Comparison of ENCODE assay signal across 4 cellular contexts in the genomic region with DNA sequence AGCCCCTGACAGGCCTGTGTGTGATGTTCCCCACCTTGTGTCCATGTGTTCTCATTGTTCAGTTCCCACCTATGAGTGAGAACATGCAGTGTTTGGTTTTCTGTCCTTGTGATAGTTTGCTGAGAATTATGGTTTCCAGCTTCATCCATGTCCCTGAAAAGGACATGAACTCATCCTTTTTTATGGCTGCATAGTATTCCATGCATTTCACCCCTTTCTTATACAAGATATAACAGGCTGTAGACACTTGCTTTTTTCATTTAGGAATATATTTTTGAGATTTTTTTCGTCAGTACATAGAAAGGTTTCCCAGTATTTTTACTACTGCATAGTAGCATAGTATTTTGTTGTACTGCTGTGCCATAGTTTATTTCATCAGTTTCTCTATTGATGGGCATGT.
DNase-seq lines count a peak whose midpoint lies in the region; ATAC-seq, FAIRE-seq and TF ChIP-seq lines count a peak whose summit lies in the region.
"Not testable (repeated sequence)": the region's sequence is repeated elsewhere in the genome, so short reads cannot be mapped to it uniquely, and the experiment has no call there.

No MANE protein-coding gene starts in this region.

- DNase-seq in astrocyte (ENCODE audit: low read depth); K562 (ENCODE audit: extremely low read depth in 1 of 4, low spot score in 3 of 4); nephron progenitor cell: not testable (repeated sequence)

- H3K27me3 Mint-ChIP-seq in astrocyte (ENCODE audit: low read depth, unreplicated experiment): not testable (repeated sequence)
- H3K27me3 Mint-ChIP-seq in nephron progenitor cell (ENCODE audit: low read depth, poor library complexity): peaks cover 10% of the 10 kb centered on the region

- H4K20me1 ChIP-seq in astrocyte (ENCODE audit: insufficient read depth, low read length); K562 (replicated peaks; ENCODE audit: control insufficient read depth, insufficient read depth, low read length): not testable (repeated sequence)

- not testable (repeated sequence) for H3K79me2 ChIP-seq in astrocyte (ENCODE audit: insufficient read depth, low read length); K562 (ENCODE audit: control insufficient read depth, insufficient read depth, low read length)

- H3K36me3 ChIP-seq in HEK293 (ENCODE audit: control insufficient read depth in 2 of 2, insufficient read depth in 1 of 2, low read length in 2 of 2); astrocyte (ENCODE audit: insufficient read depth, low read length); K562 (ENCODE audit: control insufficient read depth, insufficient read depth, low read length): not testable (repeated sequence)

- CTCF ChIA-PET in HEK293 (lab: Yijun Ruan, JAX); K562 (lab: Yijun Ruan, JAX; ENCODE audit: low intra/inter-chr PET ratio): not testable (repeated sequence)

- not testable (repeated sequence) for H3K4me2 ChIP-seq in astrocyte (ENCODE audit: low read length); K562 (ENCODE audit: insufficient read depth, low read length)

- H3K4me1 ChIP-seq in HEK293 (ENCODE audit: control insufficient read depth, insufficient read depth, low read length); astrocyte (ENCODE audit: insufficient read depth, low read length); K562 (replicated peaks in 1 of 2; ENCODE audit: control insufficient read depth in 2 of 2, insufficient read depth in 2 of 2, low read length in 2 of 2): not testable (repeated sequence)

- not testable (repeated sequence) for H3K27ac ChIP-seq in HEK293 (ENCODE audit: extremely low read depth, low read depth, low read length); astrocyte (ENCODE audit: low read depth, low read length); K562 (ENCODE audit: extremely low read depth, low read depth, low read length)

- not testable (repeated sequence) for BruUV-seq in K562 (replicated peaks; lab: Mats Ljungman, UMichigan)

- not testable (repeated sequence) for H3K36me3 Mint-ChIP-seq in astrocyte (ENCODE audit: low read depth, unreplicated experiment)
- peaks cover 58% of the 10 kb centered on the region for H3K36me3 Mint-ChIP-seq in nephron progenitor cell (ENCODE audit: low read depth)

- TF ChIP-seq CTCF in HEK293 (tag by site-specific recombination; IDR thresholded peaks at IDR 0.05); astrocyte (IDR thresholded peaks at IDR 0.05; ENCODE audit: insufficient read depth, low read depth, low read length); K562 (IDR thresholded peaks at IDR 0.05 in 2 of 3, conservative IDR thresholded peaks at IDR 0.05 in 1 of 3; ENCODE audit: insufficient read depth in 2 of 3, low read depth in 1 of 3, low read length in 3 of 3); nephron progenitor cell (IDR thresholded peaks at IDR 0.05): not testable (repeated sequence)

- H3K4me3 Mint-ChIP-seq in astrocyte (ENCODE audit: unreplicated experiment); nephron progenitor cell: not testable (repeated sequence)

- not testable (repeated sequence) for H3K9me3 ChIP-seq in HEK293 (ENCODE audit: control insufficient read depth, insufficient read depth, low read depth, low read length); astrocyte (ENCODE audit: insufficient read depth, low read depth, low read length); K562 (replicated peaks; ENCODE audit: control insufficient read depth, insufficient read depth, low read depth, low read length)

- H3K27ac Mint-ChIP-seq in astrocyte (ENCODE audit: unreplicated experiment): not testable (repeated sequence)
- H3K27ac Mint-ChIP-seq in nephron progenitor cell: peak overlapping the region; percentile 22

- peak; percentile 17 for FAIRE-seq in astrocyte (lab: Jason Lieb, UNC)
- not testable (repeated sequence) for FAIRE-seq in K562 (lab: Jason Lieb, UNC)

- ATAC-seq in K562: not testable (repeated sequence)

- not testable (repeated sequence) for H3K9me1 ChIP-seq in K562 (ENCODE audit: control insufficient read depth, insufficient read depth, low read length)

- WGBS in K562 (ENCODE audit: insufficient coverage, low coverage, missing lambda C conversion rate): 10% methylated on average over 1 of the region's 1 CpG

- H3K27me3 ChIP-seq in astrocyte (ENCODE audit: insufficient read depth, low read length); K562 (ENCODE audit: control insufficient read depth in 2 of 2, insufficient read depth in 2 of 2, low read length in 2 of 2): not testable (repeated sequence)

- not testable (repeated sequence) for TF ChIP-seq POLR2A in K562 (conservative IDR thresholded peaks at IDR 0.05)

- in situ Hi-C loops in K562 (cut with MboI): not testable (repeated sequence)

- H3K4me3 ChIP-seq in HEK293 (ENCODE audit: low read depth, low read length); astrocyte (ENCODE audit: insufficient read depth, low read depth, low read length); K562: not testable (repeated sequence)

- not testable (repeated sequence) for TF ChIP-seq RAD21 in K562 (CRISPR knock-in tag; conservative IDR thresholded peaks at IDR 0.05 in 1 of 2, IDR thresholded peaks at IDR 0.05 in 1 of 2)

- TF ChIP-seq EP300 in K562 (IDR thresholded peaks at IDR 0.05; ENCODE audit: low read length): not testable (repeated sequence)

- H2AFZ ChIP-seq in astrocyte (ENCODE audit: low read depth, low read length); K562 (ENCODE audit: low read depth, low read length): not testable (repeated sequence)

- H3K9ac ChIP-seq in astrocyte (ENCODE audit: low read length); K562 (ENCODE audit: insufficient read depth in 1 of 2, low read depth in 2 of 2, low read length in 2 of 2): not testable (repeated sequence)

- H3K4me1 Mint-ChIP-seq in astrocyte (ENCODE audit: low read depth, unreplicated experiment); nephron progenitor cell: not testable (repeated sequence)

- intact Hi-C loops in K562 (cut with micrococcal nuclease): not testable (repeated sequence)

- POLR2A ChIA-PET in HEK293 (lab: Yijun Ruan, JAX); K562 (lab: Yijun Ruan, JAX): not testable (repeated sequence)

- H3K9me3 Mint-ChIP-seq in astrocyte (ENCODE audit: unreplicated experiment): not testable (repeated sequence)
- peaks cover 39% of the 10 kb centered on the region for H3K9me3 Mint-ChIP-seq in nephron progenitor cell

TF ChIP-seq in HEK293, 187 proteins besides CTCF, POLR2A, EP300 and RAD21:
- TF ChIP-seq, protein P1, sequence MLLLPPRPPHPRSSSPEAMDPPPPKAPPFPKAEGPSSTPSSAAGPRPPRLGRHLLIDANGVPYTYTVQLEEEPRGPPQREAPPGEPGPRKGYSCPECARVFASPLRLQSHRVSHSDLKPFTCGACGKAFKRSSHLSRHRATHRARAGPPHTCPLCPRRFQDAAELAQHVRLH (tag by site-specific recombination; IDR thresholded peaks at IDR 0.05): 0 out of 2 replicates have a peak, but pooled peaks have one; percentile 18
- TF ChIP-seq ZNF146 (tag by site-specific recombination; IDR thresholded peaks at IDR 0.05): peak; percentile 59; the same call in 1 of the 2 replicates

TF ChIP-seq in K562, 482 proteins besides CTCF, POLR2A, EP300 and RAD21:
- TF ChIP-seq ZNF146 (CRISPR knock-in tag; IDR thresholded peaks at IDR 0.05; ENCODE audit: unreplicated experiment): peak; percentile 59
TF ChIP-seq in K562: peak in this region for 1; not testable (repeated sequence) for 481.
